Comparison of ENCODE assay signal across 2 cellular contexts in the genomic region with DNA sequence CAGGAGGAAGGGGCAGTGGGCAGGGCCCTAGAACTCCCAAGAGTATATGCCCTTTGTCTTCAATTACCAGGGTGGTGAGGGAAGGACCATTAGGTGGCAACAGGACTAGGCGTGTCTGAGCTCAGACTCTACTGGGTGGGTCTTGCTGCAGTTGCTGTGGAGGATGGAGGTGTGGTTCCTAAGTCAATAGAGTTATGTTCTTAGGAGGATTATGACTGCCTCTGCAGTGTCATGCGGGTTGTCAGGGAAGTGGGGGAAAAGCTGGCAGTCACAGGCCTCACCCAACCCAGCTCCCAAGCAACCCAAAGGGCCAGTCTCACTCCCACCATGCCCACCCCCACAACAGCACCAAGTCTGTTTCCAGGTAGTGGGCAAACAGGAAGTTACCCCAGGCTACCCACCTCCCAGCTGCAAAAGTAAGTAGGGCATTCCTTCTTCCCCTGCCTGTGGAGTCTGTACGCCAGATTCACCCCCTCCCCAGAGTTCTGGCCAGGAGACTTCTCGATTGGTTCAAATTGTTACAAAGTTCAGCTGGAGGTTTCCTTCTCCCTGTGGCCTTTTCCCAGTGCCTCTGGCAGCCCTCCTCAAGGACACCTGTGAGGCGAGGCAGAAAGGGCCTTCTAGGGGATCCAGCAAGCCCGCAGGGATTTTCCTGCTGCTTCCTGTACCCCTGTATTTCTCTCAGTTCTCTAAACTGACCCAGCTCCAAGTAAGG.
A peak's percentile ranks its signal among the peaks of the same experiment; 100 is the strongest.
TF ChIP-seq lines count a peak whose summit lies in the region.

No MANE protein-coding gene starts in this region.

TF ChIP-seq in HepG2, 621 proteins besides CTCF, POLR2A, EP300 and RAD21:
- TF ChIP-seq REL (CRISPR knock-in tag; conservative IDR thresholded peaks at IDR 0.05), result no peak
- TF ChIP-seq MXI1 (IDR thresholded peaks at IDR 0.05; ENCODE audit: borderline replicate concordance, low read depth, low read length), result no peak
- 0 out of 2 replicates have a peak, but pooled peaks have one; percentile 3 for TF ChIP-seq STAG1 (CRISPR knock-in tag; IDR thresholded peaks at IDR 0.05)

TF ChIP-seq in H1, 55 proteins besides CTCF, POLR2A, EP300 and RAD21:
- TF ChIP-seq KDM5A (IDR thresholded peaks at IDR 0.05; ENCODE audit: low read length) (no peak), ZNF274 (IDR thresholded peaks at IDR 0.05; ENCODE audit: borderline replicate concordance, extremely low read depth, low read length) (no peak), KDM4A (IDR thresholded peaks at IDR 0.05; ENCODE audit: low read depth, low read length, severe bottlenecking) (no peak), TAF1 (IDR thresholded peaks at IDR 0.05; ENCODE audit: low read depth, low read length) (no peak)
